In genomic region chr9:3507395-3508077, GRCh38 we compare ENCODE assay signal across 8 cellular contexts. TPM values are rescaled to one million over a fixed set of nuclear protein-coding genes. Genes with fewer than 3 reads are reported as not detected.
DNase-seq lines count a peak whose midpoint lies in the region; ATAC-seq, FAIRE-seq and TF ChIP-seq lines count a peak whose summit lies in the region.

No MANE protein-coding gene starts in this region.

- no peaks in the 10 kb centered on the region for H3K27me3 Mint-ChIP-seq in CD14-positive monocyte (ENCODE audit: low read depth in 3 of 3)
- no peaks in the 10 kb centered on the region for H3K27me3 Mint-ChIP-seq in central memory CD8-positive, alpha-beta T cell

- ATAC-seq in GM19351 (IDR thresholded peaks at IDR 0.05; ENCODE audit: unreplicated experiment) (peak; percentile 81), HG03432 (IDR thresholded peaks at IDR 0.05; ENCODE audit: unreplicated experiment) (peak; percentile 68)
- no peak for ATAC-seq in central memory CD8-positive, alpha-beta T cell (replicated peaks; ENCODE audit: extremely low read depth, poor library complexity, severe bottlenecking)
- ATAC-seq in activated CD4-positive, CD25-positive, alpha-beta regulatory T cell treated with anti-CD3 and anti-CD28 coated beads, Interleukin-2, amount 50 U/mL, for 24 hours: no peak

- no peak for FAIRE-seq in urothelium cell line (lab: Jason Lieb, UNC)

- TF ChIP-seq CTCF in CD14-positive monocyte (IDR thresholded peaks at IDR 0.05): no peak

- H3K27ac Mint-ChIP-seq in CD14-positive monocyte: peak overlapping the region; percentile 84 to 93 (median 89)
- peak overlapping the region; percentile 86 for H3K27ac Mint-ChIP-seq in central memory CD8-positive, alpha-beta T cell (ENCODE audit: low read depth)

- no peaks in the 10 kb centered on the region for H3K36me3 Mint-ChIP-seq in CD14-positive monocyte
- H3K36me3 Mint-ChIP-seq in central memory CD8-positive, alpha-beta T cell (ENCODE audit: insufficient read depth): peaks cover 6% of the 10 kb centered on the region

- intact Hi-C loops in CD14-positive monocyte (cut with micrococcal nuclease): no loop called here

- no peaks in the 10 kb centered on the region for H3K9me3 Mint-ChIP-seq in CD14-positive monocyte
- no peaks in the 10 kb centered on the region for H3K9me3 Mint-ChIP-seq in central memory CD8-positive, alpha-beta T cell

- peaks cover 28% of the 10 kb centered on the region for H3K4me1 Mint-ChIP-seq in CD14-positive monocyte
- H3K4me1 Mint-ChIP-seq in central memory CD8-positive, alpha-beta T cell: peaks cover 27% of the 10 kb centered on the region

- H3K4me3 Mint-ChIP-seq in CD14-positive monocyte: peak overlapping the region; percentile 45 to 59
- H3K4me3 Mint-ChIP-seq in central memory CD8-positive, alpha-beta T cell: no peak overlapping the region

- no peak for DNase-seq in CD14-positive monocyte (ENCODE audit: low spot score)
- DNase-seq in central memory CD8-positive, alpha-beta T cell (ENCODE audit: low spot score in 2 of 2): no peak
- DNase-seq in urothelium cell line (ENCODE audit: low spot score): no peak
- DNase-seq in hepatic stellate cell (ENCODE audit: low spot score): no peak
- DNase-seq in HuH-7.5 (ENCODE audit: low spot score): no peak

RNA-seq across cellular contexts. Expression of gene RFX3, which starts 18.3 kb away (rescaled TPM):
- 1 to 10 TPM; 1.7 to 3.2 TPM for polyA plus RNA-seq in CD14-positive monocyte

Comparison
In these comparisons a context has a peak if more than half of its experiments do, and no peak if none do; other contexts are left out.
1. ATAC-seq: peak in GM19351 (single experiment) and HG03432 (single experiment); none in central memory CD8-positive, alpha-beta T cell (single experiment) and activated CD4-positive, CD25-positive, alpha-beta regulatory T cell treated with anti-CD3 and anti-CD28 coated beads, Interleukin-2, amount 50 U/mL, for 24 hours (0 of 2).